ENCODE assay signal across 21 cellular contexts in the genomic region with DNA sequence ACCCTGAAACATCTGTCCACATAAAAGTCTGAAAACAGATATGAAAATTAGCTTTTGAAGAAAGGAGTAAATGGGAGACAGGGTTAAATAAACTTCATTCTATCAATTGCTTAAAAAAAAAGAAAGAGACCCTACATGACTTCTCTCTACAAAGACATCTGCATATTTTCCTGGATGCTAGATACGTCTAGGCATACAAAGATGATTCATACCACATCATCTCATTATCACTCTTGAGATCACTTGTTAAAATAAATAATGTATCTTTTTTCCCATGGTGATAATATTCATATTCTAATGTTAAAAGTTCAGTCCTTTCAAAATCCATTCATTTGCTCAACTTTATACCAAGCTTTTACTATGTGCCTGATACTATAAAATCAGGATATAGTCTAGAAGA.
"Had no signal": no experiment of that assay in that cellular context is flagged by ENCODE, and none has a peak within 500 bp of the region (broad histone marks: within the 10 kb centered on the region; RNA-seq: fewer than 3 reads in every experiment).

No MANE protein-coding gene starts in this region.

- H3K9me3 ChIP-seq: adrenal gland, heart left ventricle, sigmoid colon, stomach, transverse colon had no signal

- DNase-seq: activated CD4-positive, alpha-beta T cell treated with anti-CD3 and anti-CD28 coated beads, Interleukin-2, amount 10 ng/mL, durations not matched to agents 7 days and 5 days; activated CD8-positive, alpha-beta memory T cell treated with anti-CD3 and anti-CD28 coated beads, Interleukin-2, amount 10 ng/mL, durations not matched to agents 7 days and 5 days; activated CD8-positive, alpha-beta T cell treated with anti-CD3 and anti-CD28 coated beads for 36 hours; activated gamma-delta T cell; activated T-cell treated with anti-CD3 and anti-CD28 coated beads for 4 hours; adrenal gland; effector memory CD8-positive, alpha-beta T cell; heart left ventricle; kidney; naive thymus-derived CD8-positive, alpha-beta T cell; retina; sigmoid colon; stimulated activated CD4-positive, alpha-beta T cell treated with anti-CD3 and anti-CD28 coated beads, Interleukin-15, amount 100 ng/mL, for 24 hours; stomach; transverse colon had no signal

- H3K36me3 ChIP-seq: adrenal gland, heart left ventricle, sigmoid colon, stomach, transverse colon had no signal

- ATAC-seq: activated CD4-positive, CD25-positive, alpha-beta regulatory T cell treated with anti-CD3 and anti-CD28 coated beads, Interleukin-2, amount 50 U/mL, for 24 hours; activated CD8-positive, alpha-beta memory T cell treated with anti-CD3 and anti-CD28 coated beads, Interleukin-2, amount 10 ng/mL, durations not matched to agents 7 days and 5 days; activated CD8-positive, alpha-beta T cell treated with anti-CD3 and anti-CD28 coated beads for 36 hours; effector memory CD8-positive, alpha-beta T cell; esophagus mucosa; heart left ventricle; left lobe of liver; naive thymus-derived CD8-positive, alpha-beta T cell; stimulated activated memory B cell treated with anti-CD40 and anti-IgM and Interleukin-4, amounts not matched to agents 10 μg/mL and 1 μg/mL and 100 μg/mL, for 72 hours had no signal

- H3K27me3 ChIP-seq: adrenal gland, heart left ventricle, sigmoid colon, stomach, transverse colon had no signal

- H3K4me1 ChIP-seq: adrenal gland, sigmoid colon, stomach, transverse colon had no signal

- H3K4me3 ChIP-seq: adrenal gland, heart left ventricle, lung, sigmoid colon, smooth muscle cell, stomach, transverse colon had no signal
